In the genomic region with DNA sequence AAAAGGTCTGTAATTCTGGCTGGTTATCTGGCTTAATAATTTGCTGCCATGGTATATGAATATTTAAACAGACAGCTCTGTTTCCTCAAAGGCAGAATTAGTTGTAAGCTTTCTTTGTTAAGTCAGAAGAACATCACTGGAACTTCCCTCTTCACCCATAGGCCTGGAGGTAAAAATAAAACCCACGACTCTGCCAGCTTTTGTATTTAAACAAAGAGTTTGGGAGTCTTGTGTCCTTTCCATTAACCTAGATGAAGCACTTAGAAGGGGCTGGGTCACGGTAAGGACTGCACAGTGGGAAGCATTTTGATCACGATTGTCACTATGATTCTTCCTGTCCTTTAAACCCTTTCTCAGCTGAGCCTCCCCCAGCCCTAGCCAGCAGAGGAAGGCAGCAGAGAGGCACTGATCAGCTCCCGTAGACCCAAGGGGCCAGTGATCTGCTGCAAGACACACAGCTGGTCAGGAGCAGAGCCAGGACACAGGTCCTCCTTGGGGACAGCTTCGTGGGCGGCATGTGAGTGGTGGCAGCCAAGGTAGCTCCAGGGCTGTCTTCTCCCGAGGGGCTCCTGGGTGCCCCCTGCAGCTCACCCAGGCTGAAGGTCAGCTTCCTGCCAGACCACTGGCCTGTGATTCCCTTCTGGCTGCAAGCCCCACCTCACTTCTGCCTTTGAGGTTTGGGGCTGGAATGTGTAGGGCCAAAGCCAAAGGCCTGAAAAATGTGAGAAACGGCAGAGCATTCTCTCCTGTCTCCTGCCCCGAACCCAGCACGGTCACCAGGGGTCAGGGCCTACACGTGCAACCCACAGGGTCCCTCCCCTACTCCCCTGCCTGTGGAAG, we compare ENCODE assay signal across 1 cellular context.
TF ChIP-seq lines count a peak whose summit lies in the region.

No MANE protein-coding gene starts in this region.

TF ChIP-seq in IMR-90, 13 proteins besides CTCF, POLR2A, EP300 and RAD21:
- TF ChIP-seq MAFK (IDR thresholded peaks at IDR 0.05; ENCODE audit: low read depth, low read length) (no peak), RFX5 (IDR thresholded peaks at IDR 0.05; ENCODE audit: low read depth, low read length) (no peak), ELK1 (IDR thresholded peaks at IDR 0.05; ENCODE audit: borderline replicate concordance, low read depth, low read length) (no peak), FOS (IDR thresholded peaks at IDR 0.05; ENCODE audit: low read depth, low read length) (no peak), MAZ (IDR thresholded peaks at IDR 0.05; ENCODE audit: borderline replicate concordance, low read depth, low read length) (no peak), CEBPB (IDR thresholded peaks at IDR 0.05; ENCODE audit: low read depth, low read length) (no peak)
TF ChIP-seq in IMR-90: peak in this region for 0.
